Comparison of ENCODE assay signal across 15 cellular contexts in the genomic region with DNA sequence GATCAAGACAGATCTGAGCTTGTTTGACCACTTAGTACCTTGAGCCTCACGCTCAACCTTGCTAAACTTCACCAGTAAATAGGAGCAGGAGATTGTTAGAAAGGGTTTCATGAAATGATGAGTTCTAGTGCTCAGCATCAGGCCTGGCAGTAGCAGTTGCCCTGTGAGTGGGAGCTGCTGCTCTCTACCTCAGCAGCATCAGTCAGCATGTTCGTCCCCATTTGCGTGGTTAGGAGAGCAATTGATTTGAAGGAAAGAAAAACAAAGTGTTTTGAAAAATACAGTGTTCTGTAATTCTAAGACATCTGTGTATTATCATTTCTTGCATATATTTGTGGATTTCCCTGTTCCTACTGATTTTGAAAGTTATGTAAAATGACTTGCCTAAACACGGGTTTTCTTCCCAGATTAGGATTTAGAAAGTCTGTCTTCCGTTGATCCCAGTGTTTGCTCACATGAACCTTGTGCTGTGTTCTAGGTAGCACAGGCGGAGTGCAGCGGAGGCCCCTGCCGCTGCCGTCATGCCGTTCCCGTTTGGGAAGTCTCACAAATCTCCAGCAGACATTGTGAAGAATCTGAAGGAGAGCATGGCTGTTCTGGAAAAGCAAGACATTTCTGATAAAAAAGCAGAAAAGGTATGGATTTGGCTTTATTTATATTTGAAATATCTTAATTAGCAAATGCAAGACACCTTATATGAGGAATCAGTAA. TPM values are rescaled to one million over a fixed set of nuclear protein-coding genes. Genes with fewer than 3 reads are reported as not detected.
DNase-seq lines count a peak whose midpoint lies in the region; ATAC-seq lines count a peak whose summit lies in the region.
"Had no signal": no experiment of that assay in that cellular context is flagged by ENCODE, and none has a peak within 500 bp of the region (broad histone marks: within the 10 kb centered on the region; RNA-seq: fewer than 3 reads in every experiment).

No MANE protein-coding gene starts in this region.

- no peak overlapping the region for H3K9ac ChIP-seq in SK-N-MC (ENCODE audit: insufficient read length)
- no peak overlapping the region for H3K9ac ChIP-seq in skeletal muscle tissue (ENCODE audit: low read depth in 1 of 3, low read length in 3 of 3)

- peak overlapping the region; percentile 13 for H3K4me3 Mint-ChIP-seq in T-helper 2 cell treated with Interferon-gamma antibody and Interleukin-4, amounts not matched to agents 5 μg/mL and 100 μg/mL, for 36 hours

- H3K27ac ChIP-seq in SK-N-MC = peak overlapping the region; percentile 58
- peak overlapping the region; percentile 45 for H3K27ac ChIP-seq in skeletal muscle tissue (ENCODE audit: low read depth, low read length)
- H3K27ac ChIP-seq: lower lobe of right lung, prostate gland had no signal

- no peak for ATAC-seq in HG02938 (IDR thresholded peaks at IDR 0.05; ENCODE audit: unreplicated experiment)
- ATAC-seq: HCT116 had no signal

- peaks cover 17 to 37% (median 33%) of the 10 kb centered on the region in 3 donors for H3K4me1 ChIP-seq in skeletal muscle tissue (ENCODE audit: control insufficient read depth in 3 of 3, insufficient read depth in 3 of 3, low read length in 3 of 3)
- H3K4me1 ChIP-seq: prostate gland had no signal

- no peaks in the 10 kb centered on the region for H3K27me3 ChIP-seq in skeletal muscle tissue (ENCODE audit: control insufficient read depth in 3 of 3, insufficient read depth in 3 of 3, low read length in 3 of 3)

- H3K36me3 ChIP-seq in SK-N-MC (ENCODE audit: insufficient read depth, low read length) (peaks cover 38% of the 10 kb centered on the region), skeletal muscle tissue (ENCODE audit: control insufficient read depth in 3 of 3, insufficient read depth in 3 of 3, low read length in 3 of 3) (peaks cover 6 to 24% (median 21%) of the 10 kb centered on the region in 3 donors)
- H3K36me3 ChIP-seq: prostate gland had no signal

- H3K4me3 ChIP-seq in SK-N-MC = no peak overlapping the region
- no peak overlapping the region for H3K4me3 ChIP-seq in skeletal muscle tissue (ENCODE audit: low read length in 3 of 3)
- H3K4me3 ChIP-seq: GM12878, lower lobe of right lung, prostate gland had no signal

- H3K9me3 Mint-ChIP-seq in T-helper 2 cell treated with Interferon-gamma antibody and Interleukin-4, amounts not matched to agents 5 μg/mL and 100 μg/mL, for 36 hours = no peaks in the 10 kb centered on the region

- no peaks in the 10 kb centered on the region for H3K27me3 Mint-ChIP-seq in T-helper 2 cell treated with Interferon-gamma antibody and Interleukin-4, amounts not matched to agents 5 μg/mL and 100 μg/mL, for 36 hours (ENCODE audit: low read depth)

- H3K36me3 Mint-ChIP-seq in T-helper 2 cell treated with Interferon-gamma antibody and Interleukin-4, amounts not matched to agents 5 μg/mL and 100 μg/mL, for 36 hours (ENCODE audit: low read depth) = peaks cover 54% of the 10 kb centered on the region

- peak overlapping the region; percentile 68 for H3K27ac Mint-ChIP-seq in T-helper 2 cell treated with Interferon-gamma antibody and Interleukin-4, amounts not matched to agents 5 μg/mL and 100 μg/mL, for 36 hours

- no peak for DNase-seq in T-helper 2 cell treated with Interferon-gamma antibody and Interleukin-4, amounts not matched to agents 5 μg/mL and 100 μg/mL, for 36 hours (ENCODE audit: low spot score)
- DNase-seq in T-helper 2 cell (no peak), SK-N-MC (ENCODE audit: low read depth, low spot score) (no peak), fibroblast of peridontal ligament (ENCODE audit: extremely low read depth) (peak; percentile 54), posterior vena cava (ENCODE audit: low spot score) (no peak), NOMO-1 (lab: John Stamatoyannopoulos, UW; ENCODE audit: unreplicated experiment in 2 of 2) (no peak)
- DNase-seq: activated CD8-positive, alpha-beta memory T cell treated with anti-CD3 and anti-CD28 coated beads for 24 hours; hypothalamus; lower lobe of right lung; NCI-H2081 had no signal

- no peaks in the 10 kb centered on the region for H3K9me3 ChIP-seq in SK-N-MC (ENCODE audit: low read depth, low read length)
- H3K9me3 ChIP-seq in skeletal muscle tissue (ENCODE audit: control insufficient read depth in 3 of 3, low read length in 3 of 3) = no peaks in the 10 kb centered on the region
- H3K9me3 ChIP-seq: lower lobe of right lung, prostate gland had no signal

- peaks cover 58% of the 10 kb centered on the region for H3K4me1 Mint-ChIP-seq in T-helper 2 cell treated with Interferon-gamma antibody and Interleukin-4, amounts not matched to agents 5 μg/mL and 100 μg/mL, for 36 hours (ENCODE audit: low read depth)

- intact Hi-C loops in posterior vena cava (cut with DNase I) = no loop called here

RNA-seq across cellular contexts. Expression of a gene that starts 47.0 kb away (rescaled TPM):
- total RNA-seq in skeletal muscle tissue (60.5 TPM), posterior vena cava (10 to 100 TPM; 62.3 to 76.0 TPM)
